In genomic region chr3:173761161-173761560, GRCh38 we compare ENCODE assay signal across 1 cellular context.
TF ChIP-seq lines count a peak whose summit lies in the region.

No MANE protein-coding gene starts in this region.

TF ChIP-seq in HepG2, 621 proteins besides CTCF, POLR2A, EP300 and RAD21:
- TF ChIP-seq ZNF142 (CRISPR knock-in tag; IDR thresholded peaks at IDR 0.05) (no peak), THYN1 (CRISPR knock-in tag; IDR thresholded peaks at IDR 0.05; ENCODE audit: borderline replicate concordance, low read depth) (no peak), MYPOP (CRISPR knock-in tag; IDR thresholded peaks at IDR 0.05) (no peak), FOXP1 (IDR thresholded peaks at IDR 0.05) (no peak), FOXP1 (CRISPR knock-in tag; IDR thresholded peaks at IDR 0.05) (no peak), ZNF503 (CRISPR knock-in tag; IDR thresholded peaks at IDR 0.05) (no peak), CREB1 (IDR thresholded peaks at IDR 0.05) (no peak), CREB1 (CRISPR knock-in tag; IDR thresholded peaks at IDR 0.05) (no peak)
